21 cellular contexts compared by ENCODE assay signal in genomic region chr19:38009650-38010229, GRCh38.
A peak's percentile ranks its signal among the peaks of the same experiment; 100 is the strongest.
DNase-seq lines count a peak whose midpoint lies in the region; ATAC-seq and TF ChIP-seq lines count a peak whose summit lies in the region.
"Had no signal": no experiment of that assay in that cellular context is flagged by ENCODE, and none has a peak within 500 bp of the region (broad histone marks: within the 10 kb centered on the region; RNA-seq: fewer than 3 reads in every experiment).

No MANE protein-coding gene starts in this region.

- peaks cover 3% of the 10 kb centered on the region for H3K4me1 ChIP-seq in testis
- H3K4me1 ChIP-seq: colonic mucosa, pancreas had no signal

- H3K36me3 Mint-ChIP-seq in activated naive CD4-positive, alpha-beta T cell treated with anti-CD3 and anti-CD28 coated beads, Interleukin-2, amount 50 U/mL, for 72 hours, result no peaks in the 10 kb centered on the region
- H3K36me3 Mint-ChIP-seq in memory B cell (peaks cover 19% of the 10 kb centered on the region), endothelial cell (ENCODE audit: low read depth, unreplicated experiment) (peaks cover 9% of the 10 kb centered on the region)
- H3K36me3 Mint-ChIP-seq: natural killer cell treated with Interleukin-12 subunit alpha and Interleukin-12 subunit beta and Interleukin-15 and Interleukin-18, amount 100 ng/mL, for 72 hours had no signal

- H3K4me3 Mint-ChIP-seq in memory B cell (peak overlapping the region; percentile 56), endothelial cell (ENCODE audit: unreplicated experiment) (no peak overlapping the region)
- H3K4me3 Mint-ChIP-seq: activated T-cell treated with anti-CD3 and anti-CD28 coated beads, Interleukin-2, amount 50 U/mL, for 4 hours; natural killer cell treated with Interleukin-12 subunit alpha and Interleukin-12 subunit beta and Interleukin-15 and Interleukin-18, amount 100 ng/mL, for 72 hours had no signal

- no peak overlapping the region for H3K27ac ChIP-seq in testis
- H3K27ac ChIP-seq: colonic mucosa, esophagus squamous epithelium, pancreas had no signal

- peaks cover 26% of the 10 kb centered on the region for H3K4me1 Mint-ChIP-seq in memory B cell
- peaks cover 32% of the 10 kb centered on the region for H3K4me1 Mint-ChIP-seq in endothelial cell (ENCODE audit: unreplicated experiment)

- TF ChIP-seq CTCF in testis (IDR thresholded peaks at IDR 0.05) (no peak), endothelial cell (IDR thresholded peaks at IDR 0.05; ENCODE audit: unreplicated experiment) (no peak)

- 91 to 92% methylated on average over 9 of the region's 9 CpGs for WGBS in testis, 2 donors

- no peak for DNase-seq in activated naive CD4-positive, alpha-beta T cell treated with anti-CD3 and anti-CD28 coated beads, Interleukin-2, amount 50 U/mL, for 72 hours (ENCODE audit: low spot score in 2 of 2)
- no peak for DNase-seq in activated naive CD4-positive, alpha-beta T cell (lab: John Stamatoyannopoulos, UW)
- peak; percentile 25 for DNase-seq in NCI-H69 (lab: John Stamatoyannopoulos, UW)
- no peak for DNase-seq in memory B cell (ENCODE audit: low spot score in 2 of 2)
- no peak for DNase-seq in testis
- no peak for DNase-seq in NCI-H146 (lab: John Stamatoyannopoulos, UW)
- no peak for DNase-seq in hippocampal formation (lab: John Stamatoyannopoulos, UW)
- DNase-seq in endothelial cell (ENCODE audit: low spot score), result no peak
- DNase-seq: 8988T; activated CD8-positive, alpha-beta memory T cell treated with anti-CD3 and anti-CD28 coated beads for 24 hours; activated T-cell treated with anti-CD3 and anti-CD28 coated beads, Interleukin-2, amount 50 U/mL, for 4 hours; AML-193; colonic mucosa; effector memory CD4-positive, alpha-beta T cell; esophagus squamous epithelium; left ventricle myocardium superior; pancreas; right cardiac atrium; stimulated activated CD4-positive, alpha-beta T cell treated with anti-CD3 and anti-CD28 coated beads, Interleukin-4, amount 100 ng/mL, for 1 hour; stimulated activated naive CD4-positive, alpha-beta T cell had no signal

- H3K9me3 Mint-ChIP-seq in activated naive CD4-positive, alpha-beta T cell treated with anti-CD3 and anti-CD28 coated beads, Interleukin-2, amount 50 U/mL, for 72 hours, result no peaks in the 10 kb centered on the region
- H3K9me3 Mint-ChIP-seq in memory B cell (no peaks in the 10 kb centered on the region), endothelial cell (ENCODE audit: unreplicated experiment) (no peaks in the 10 kb centered on the region)
- H3K9me3 Mint-ChIP-seq: activated T-cell treated with anti-CD3 and anti-CD28 coated beads, Interleukin-2, amount 50 U/mL, for 4 hours; natural killer cell treated with Interleukin-12 subunit alpha and Interleukin-12 subunit beta and Interleukin-15 and Interleukin-18, amount 100 ng/mL, for 72 hours had no signal

- H3K4me3 ChIP-seq in testis, result no peak overlapping the region
- H3K4me3 ChIP-seq: colonic mucosa, esophagus squamous epithelium, pancreas had no signal

- TF ChIP-seq POLR2A in testis (IDR thresholded peaks at IDR 0.05), result no peak

- H3K27me3 Mint-ChIP-seq in memory B cell (no peaks in the 10 kb centered on the region), endothelial cell (ENCODE audit: unreplicated experiment) (peaks cover 7% of the 10 kb centered on the region)
- H3K27me3 Mint-ChIP-seq: natural killer cell treated with Interleukin-12 subunit alpha and Interleukin-12 subunit beta and Interleukin-15 and Interleukin-18, amount 100 ng/mL, for 72 hours had no signal

- intact Hi-C loops in testis (cut with DNase I; ENCODE audit: low total_unique reads), result no loop called here

- no peaks in the 10 kb centered on the region for H3K27me3 ChIP-seq in testis
- H3K27me3 ChIP-seq: colonic mucosa, esophagus squamous epithelium, pancreas had no signal

- H3K27ac Mint-ChIP-seq in activated naive CD4-positive, alpha-beta T cell treated with anti-CD3 and anti-CD28 coated beads, Interleukin-2, amount 50 U/mL, for 72 hours, result peak overlapping the region; percentile 27 to 77
- peak overlapping the region; percentile 91 for H3K27ac Mint-ChIP-seq in memory B cell
- H3K27ac Mint-ChIP-seq in endothelial cell (ENCODE audit: unreplicated experiment), result no peak overlapping the region

- H3K9me3 ChIP-seq in testis, result no peaks in the 10 kb centered on the region
- H3K9me3 ChIP-seq: colonic mucosa, esophagus squamous epithelium, pancreas had no signal

- H3K36me3 ChIP-seq in testis (ENCODE audit: low read depth, missing control alignments), result no peaks in the 10 kb centered on the region
- H3K36me3 ChIP-seq: colonic mucosa, esophagus squamous epithelium, pancreas had no signal

- no peak for ATAC-seq in activated naive CD4-positive, alpha-beta T cell treated with anti-CD3 and anti-CD28 coated beads, Interleukin-2, amount 50 U/mL, for 72 hours
- peak; percentile 36 for ATAC-seq in memory B cell (ENCODE audit: low read depth)
- ATAC-seq: activated T-cell treated with anti-CD3 and anti-CD28 coated beads, Interleukin-2, amount 50 U/mL, for 4 hours; left ventricle myocardium superior; natural killer cell treated with Interleukin-12 subunit alpha and Interleukin-12 subunit beta and Interleukin-15 and Interleukin-18, amount 100 ng/mL, for 72 hours; pancreas; right cardiac atrium had no signal
